Comparison of ENCODE assay signal across 10 cellular contexts in the genomic region with DNA sequence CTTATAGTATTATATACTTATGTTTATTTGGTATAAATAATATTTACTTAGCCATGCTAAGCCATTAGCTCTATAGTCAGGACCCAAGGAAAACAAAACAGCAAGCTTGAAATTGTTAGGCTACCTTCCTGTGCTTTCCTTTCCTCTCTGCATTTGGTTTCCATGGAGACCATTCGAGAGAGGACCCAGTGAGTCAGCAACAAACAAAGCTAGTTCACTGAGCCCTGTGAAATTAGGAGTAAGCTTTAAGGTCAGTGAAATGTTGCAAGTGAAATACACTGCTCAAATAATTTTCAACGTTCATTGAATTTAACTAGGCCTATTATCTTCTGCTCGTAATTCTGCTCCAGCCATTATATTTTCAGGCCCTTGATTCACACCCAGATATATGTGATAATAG. TPM values are rescaled to one million over a fixed set of nuclear protein-coding genes. Genes with fewer than 3 reads are reported as not detected.
DNase-seq lines count a peak whose midpoint lies in the region; ATAC-seq lines count a peak whose summit lies in the region.
"Had no signal": no experiment of that assay in that cellular context is flagged by ENCODE, and none has a peak within 500 bp of the region (broad histone marks: within the 10 kb centered on the region; RNA-seq: fewer than 3 reads in every experiment).

No MANE protein-coding gene starts in this region.

- H3K4me3 ChIP-seq in endocrine pancreas (ENCODE audit: control insufficient read depth, insufficient read depth, low read length): peak overlapping the region; percentile 31

- intact Hi-C loops in Right ventricle myocardium superior (cut with DNase I): no loop called here

- no peaks in the 10 kb centered on the region for H3K36me3 ChIP-seq in endocrine pancreas (ENCODE audit: control insufficient read depth, insufficient read depth, low read length)

- no peaks in the 10 kb centered on the region for H3K9me3 ChIP-seq in endocrine pancreas (ENCODE audit: control insufficient read depth, low read length)

- H3K9ac ChIP-seq in endocrine pancreas (ENCODE audit: control insufficient read depth, insufficient read depth, low read length): no peak overlapping the region

- no peaks in the 10 kb centered on the region for H3K27me3 ChIP-seq in endocrine pancreas (ENCODE audit: control insufficient read depth, insufficient read depth, low read length)

- peak; percentile 77 for ATAC-seq in GM18868 (IDR thresholded peaks at IDR 0.05; ENCODE audit: unreplicated experiment)
- no peak for ATAC-seq in HG03457 (IDR thresholded peaks at IDR 0.05; ENCODE audit: unreplicated experiment)
- ATAC-seq in Right ventricle myocardium superior (ENCODE audit: poor library complexity): no peak

- H3K4me1 ChIP-seq in endocrine pancreas (ENCODE audit: control insufficient read depth, insufficient read depth, low read length): peaks cover 26% of the 10 kb centered on the region

- peak; percentile 70 for DNase-seq in NCI-H2171 (lab: John Stamatoyannopoulos, UW)
- peak; percentile 55 for DNase-seq in non-pigmented ciliary epithelial cell (ENCODE audit: low read depth)
- no peak for DNase-seq in activated T-cell treated with anti-CD3 and anti-CD28 coated beads, Interleukin-2, amount 50 U/mL, for 48 hours
- DNase-seq in NCI-H226: no peak
- no peak for DNase-seq in Right ventricle myocardium superior
- DNase-seq: activated CD4-positive, alpha-beta T cell treated with anti-CD3 and anti-CD28 coated beads, Interleukin-2, amount 10 ng/mL, durations not matched to agents 24 days and 14 days had no signal

RNA-seq across cellular contexts. Expression of a gene that starts 9.1 kb away (rescaled TPM):
- not detected for total RNA-seq in Right ventricle myocardium superior
- total RNA-seq: activated CD4-positive, alpha-beta T cell treated with anti-CD3 and anti-CD28 coated beads, Interleukin-2, amount 10 ng/mL, durations not matched to agents 24 days and 14 days; mononuclear cell had no signal

RNA-seq across cellular contexts. Expression of a gene that starts 58.8 kb away (rescaled TPM):
- total RNA-seq in Right ventricle myocardium superior: 3.5 TPM

Comparison
In these comparisons a context has a peak if more than half of its experiments do, and no peak if none do; other contexts are left out.
1. DNase-seq: peak in NCI-H2171 (single experiment) and non-pigmented ciliary epithelial cell (single experiment); none in activated T-cell treated with anti-CD3 and anti-CD28 coated beads, Interleukin-2, amount 50 U/mL, for 48 hours (0 of 2), NCI-H226 (single experiment) and Right ventricle myocardium superior (single experiment).